Comparison of ENCODE assay signal across 28 cellular contexts in genomic region chr4:45215976-45216542, GRCh38.
"Had no signal": no experiment of that assay in that cellular context is flagged by ENCODE, and none has a peak within 500 bp of the region (broad histone marks: within the 10 kb centered on the region; RNA-seq: fewer than 3 reads in every experiment).

No MANE protein-coding gene starts in this region.

- H3K27ac ChIP-seq: colonic mucosa, epithelial cell of prostate, esophagus squamous epithelium, gastrocnemius medialis, heart right ventricle, left lung, lower lobe of right lung had no signal

- ATAC-seq: effector memory CD8-positive, alpha-beta T cell; esophagus mucosa; gastrocnemius medialis; heart right ventricle; left cardiac atrium; left lung; left ventricle myocardium superior; lower lobe of right lung; mucosa of descending colon had no signal

- H3K4me3 Mint-ChIP-seq: dendritic cell treated with granulocyte-macrophage colony-stimulating factor and Interleukin-4, amounts not matched to agents 40 ng/mL and 50 ng/mL, for 4 days; effector memory CD8-positive, alpha-beta T cell; endodermal cell; mesothelial cell of epicardium; naive B cell had no signal

- H3K9me3 Mint-ChIP-seq: endodermal cell, mesothelial cell of epicardium had no signal

- H3K36me3 ChIP-seq: colonic mucosa, esophagus squamous epithelium, gastrocnemius medialis, heart right ventricle, left lung, lower lobe of right lung had no signal

- H3K4me3 ChIP-seq: colonic mucosa, esophagus squamous epithelium, gastrocnemius medialis, heart right ventricle, left lung, lower lobe of right lung, mucosa of descending colon had no signal

- H3K27me3 Mint-ChIP-seq: dendritic cell treated with granulocyte-macrophage colony-stimulating factor and Interleukin-4, amounts not matched to agents 40 ng/mL and 50 ng/mL, for 4 days; effector memory CD8-positive, alpha-beta T cell; naive B cell had no signal

- H3K36me3 Mint-ChIP-seq: mesothelial cell of epicardium, naive B cell had no signal

- H3K27me3 ChIP-seq: colonic mucosa, esophagus squamous epithelium, gastrocnemius medialis, heart right ventricle, left lung had no signal

- H3K27ac Mint-ChIP-seq: dendritic cell treated with granulocyte-macrophage colony-stimulating factor and Interleukin-4, amounts not matched to agents 40 ng/mL and 50 ng/mL, for 4 days; effector memory CD8-positive, alpha-beta T cell; endodermal cell; mesothelial cell of epicardium; naive B cell had no signal

- H3K9me3 ChIP-seq: colonic mucosa, gastrocnemius medialis, lower lobe of right lung, mucosa of descending colon had no signal

- FAIRE-seq: endometrium, islet of Langerhans, keratinocyte had no signal

- H3K4me1 ChIP-seq: colonic mucosa, esophagus squamous epithelium, gastrocnemius medialis, heart right ventricle, left lung, lower lobe of right lung had no signal

- H3K4me1 Mint-ChIP-seq: endodermal cell, mesothelial cell of epicardium, naive B cell had no signal

- DNase-seq: colonic mucosa; cortex of kidney; effector CD8-positive, alpha-beta T cell; effector memory CD8-positive, alpha-beta T cell; endodermal cell; erythroblast; esophagus squamous epithelium; foreskin fibroblast; foreskin melanocyte; gastrocnemius medialis; glutamatergic neuron; head of caudate nucleus; heart right ventricle; hippocampal formation; left cardiac atrium; left lung; left ventricle myocardium superior; lower lobe of right lung; mesenchymal stem cell; mucosa of descending colon; naive B cell had no signal
